1 cellular context compared by ENCODE assay signal in genomic region chr7:7959979-7960670, GRCh38.
TF ChIP-seq lines count a peak whose summit lies in the region.

No MANE protein-coding gene starts in this region.

TF ChIP-seq in GM12878, 131 proteins besides CTCF, POLR2A, EP300 and RAD21 (continued from another document):
- TF ChIP-seq, protein P1, sequence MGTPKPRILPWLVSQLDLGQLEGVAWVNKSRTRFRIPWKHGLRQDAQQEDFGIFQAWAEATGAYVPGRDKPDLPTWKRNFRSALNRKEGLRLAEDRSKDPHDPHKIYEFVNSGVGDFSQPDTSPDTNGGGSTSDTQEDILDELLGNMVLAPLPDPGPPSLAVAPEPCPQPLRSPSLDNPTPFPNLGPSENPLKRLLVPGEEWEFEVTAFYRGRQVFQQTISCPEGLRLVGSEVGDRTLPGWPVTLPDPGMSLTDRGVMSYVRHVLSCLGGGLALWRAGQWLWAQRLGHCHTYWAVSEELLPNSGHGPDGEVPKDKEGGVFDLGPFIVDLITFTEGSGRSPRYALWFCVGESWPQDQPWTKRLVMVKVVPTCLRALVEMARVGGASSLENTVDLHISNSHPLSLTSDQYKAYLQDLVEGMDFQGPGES (IDR thresholded peaks at IDR 0.05), result no peak
- TF ChIP-seq USF2 (IDR thresholded peaks at IDR 0.05; ENCODE audit: borderline replicate concordance, low read depth, low read length) (no peak), RBBP5 (conservative IDR thresholded peaks at IDR 0.05) (no peak), GATAD2B (conservative IDR thresholded peaks at IDR 0.05; ENCODE audit: low read depth) (no peak), POU2F2 (IDR thresholded peaks at IDR 0.05; ENCODE audit: borderline replicate concordance, low read depth, low read length) (peak; percentile 67; the same call in 1 of the 3 replicates), EED (IDR thresholded peaks at IDR 0.05; ENCODE audit: low read depth) (peak; percentile 96), EZH2 (IDR thresholded peaks at IDR 0.05; ENCODE audit: borderline replicate concordance, control insufficient read depth, low read depth, low read length) (no peak), RAD51 (IDR thresholded peaks at IDR 0.05) (no peak), ZNF217 (IDR thresholded peaks at IDR 0.05) (0 out of 2 replicates have a peak, but pooled peaks have one; percentile 37), BCL11A (IDR thresholded peaks at IDR 0.05; ENCODE audit: low read depth, low read length) (peak; percentile 87), PBX3 (IDR thresholded peaks at IDR 0.05; ENCODE audit: insufficient replicate concordance, low read depth, low read length) (no peak)
TF ChIP-seq in GM12878: peak in this region for 34.
